In the genomic region with DNA sequence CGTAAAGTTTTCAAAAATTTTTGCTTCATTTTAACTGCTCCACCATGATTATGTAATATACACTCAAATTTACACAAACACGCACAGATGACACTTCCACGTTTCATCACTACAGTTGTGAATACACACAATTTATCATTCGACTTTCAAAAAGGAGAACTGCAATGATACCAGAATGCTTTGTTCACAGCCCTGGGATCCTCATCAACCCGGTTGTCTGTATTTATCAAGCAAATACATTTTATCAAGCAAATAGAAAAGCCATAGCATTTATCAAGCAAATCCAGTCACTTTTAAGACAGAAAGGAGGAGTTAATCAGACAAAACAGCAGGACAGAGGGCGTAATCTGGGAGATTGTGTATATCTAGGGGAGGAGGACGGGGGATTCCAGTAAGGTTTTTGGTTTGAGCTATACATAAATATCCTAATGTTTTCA, we compare ENCODE assay signal across 10 cellular contexts. TPM values are rescaled to one million over a fixed set of nuclear protein-coding genes. Genes with fewer than 3 reads are reported as not detected.
DNase-seq lines count a peak whose midpoint lies in the region; ATAC-seq, FAIRE-seq and TF ChIP-seq lines count a peak whose summit lies in the region.
"Had no signal": no experiment of that assay in that cellular context is flagged by ENCODE, and none has a peak within 500 bp of the region (broad histone marks: within the 10 kb centered on the region; RNA-seq: fewer than 3 reads in every experiment).

No MANE protein-coding gene starts in this region.

- H3K4me3 ChIP-seq in H1 (ENCODE audit: extremely low read depth in 1 of 4, insufficient read depth in 2 of 4, low read depth in 3 of 4, low read length in 4 of 4) (peak overlapping the region; percentile 50 to 86 (median 72); a peak in 6 of 8 replicates), skeletal muscle cell (ENCODE audit: low read depth, low read length) (peak overlapping the region; percentile 53)

- POLR2A ChIA-PET in H1 (lab: Charles Lee; ENCODE audit: partially characterized antibody), result interaction anchor here (1.0 to 4.1 kb wide), 4 partner anchors 18 to 361 kb away, joined by 3 to 29 read pairs (median 6); a partner anchor contains a TSS

- no peak overlapping the region for H2BK5ac ChIP-seq in H1 (ENCODE audit: low read depth, low read length)

- CTCF ChIA-PET in H1 (lab: Charles Lee; ENCODE audit: partially characterized antibody), result interaction anchor here (0.6 to 14.7 kb wide), 5 partner anchors 10 to 255 kb away, joined by 3 to 134 read pairs (median 3); a partner anchor contains a TSS

- no peak overlapping the region for H2BK20ac ChIP-seq in H1 (ENCODE audit: low read length)

- no peaks in the 10 kb centered on the region for H4K20me1 ChIP-seq in H1 (replicated peaks in 1 of 2; ENCODE audit: control insufficient read depth in 1 of 2, insufficient read depth in 2 of 2, low read length in 2 of 2)
- H4K20me1 ChIP-seq: BLaER1 treated with 17β-estradiol and CSF1 and Interleukin-3, amounts not matched to agents 10 nM and 100 nM had no signal

- H3K9me3 Mint-ChIP-seq in activated T-cell treated with anti-CD3 and anti-CD28 coated beads, Interleukin-2, amount 50 U/mL, for 4 hours, result peaks cover 10% of the 10 kb centered on the region

- H3K18ac ChIP-seq in H1 (ENCODE audit: extremely low read depth, low read length), result no peak overlapping the region

- H2BK15ac ChIP-seq in H1 (ENCODE audit: low read length), result no peak overlapping the region

- no peak overlapping the region for H2AFZ ChIP-seq in H1 (ENCODE audit: low read length)

- no peak overlapping the region for H3K27ac ChIP-seq in H1 (ENCODE audit: low read depth, low read length)

- H3K23me2 ChIP-seq in H1 (ENCODE audit: low read depth, low read length), result peaks cover 4% of the 10 kb centered on the region; the same call in 1 of the 2 replicates

- no peak overlapping the region for H4K5ac ChIP-seq in H1 (ENCODE audit: insufficient read length, low read depth, low read length)

- peak overlapping the region; percentile 57 to 71 for H3K4me2 ChIP-seq in H1 (ENCODE audit: insufficient read depth in 1 of 2, low read depth in 2 of 2, low read length in 2 of 2)

- no peak overlapping the region for H3K4ac ChIP-seq in H1 (replicated peaks; ENCODE audit: insufficient read length, low read depth, low read length)

- no peak overlapping the region for H3K23ac ChIP-seq in H1 (ENCODE audit: insufficient read length)

- no peak overlapping the region for H2BK120ac ChIP-seq in H1 (replicated peaks; ENCODE audit: low read depth, low read length)

- no peak for ATAC-seq in activated T-cell treated with anti-CD3 and anti-CD28 coated beads, Interleukin-2, amount 50 U/mL, for 4 hours
- ATAC-seq in GM21381 (IDR thresholded peaks at IDR 0.05; ENCODE audit: unreplicated experiment), result no peak

- H3K79me2 ChIP-seq in H1 (ENCODE audit: control insufficient read depth in 1 of 2, insufficient read depth in 2 of 2, low read length in 2 of 2), result no peaks in the 10 kb centered on the region

- no peaks in the 10 kb centered on the region for H3K79me1 ChIP-seq in H1 (ENCODE audit: low read depth, low read length)

- no peak for FAIRE-seq in H1 (lab: Jason Lieb, UNC)

- no peak overlapping the region for H4K91ac ChIP-seq in H1 (replicated peaks; ENCODE audit: insufficient read length, low read length)

- no peak for DNase-seq in activated T-cell treated with anti-CD3 and anti-CD28 coated beads, Interleukin-2, amount 50 U/mL, for 4 hours
- DNase-seq in activated T-cell treated with anti-CD3 and anti-CD28 coated beads for 4 hours (no peak), RKO (ENCODE audit: low spot score) (peak; percentile 27), H1 (ENCODE audit: low read depth in 1 of 2, low spot score in 2 of 2) (no peak), skeletal muscle cell (ENCODE audit: low read depth) (no peak), kidney tubule cell (ENCODE audit: low spot score) (no peak), GM03348 (ENCODE audit: low spot score) (no peak)
- DNase-seq: NCI-H345 had no signal

- no peak overlapping the region for H3K56ac ChIP-seq in H1 (replicated peaks; ENCODE audit: insufficient read length, low read depth, low read length)

- WGBS in H1 (ENCODE audit: extremely low coverage in 1 of 2, insufficient coverage in 1 of 2, insufficient read length in 1 of 2, insufficient replicate concordance in 2 of 2, low coverage in 1 of 2, low lambda C conversion rate in 2 of 2, missing lambda C conversion rate in 1 of 2), 2 experiments, result 46% methylated on average over 7 of the region's 7 CpGs; no CpG with 5 or more reads in 1 of the 2 experiments

- no peak overlapping the region for H2BK12ac ChIP-seq in H1 (ENCODE audit: low read depth, low read length)

- H3K9ac ChIP-seq in H1 (replicated peaks in 1 of 4; ENCODE audit: extremely low read depth in 1 of 4, low read depth in 3 of 4, low read length in 3 of 4), result no peak overlapping the region

- H2AK5ac ChIP-seq in H1 (ENCODE audit: low read depth, low read length), result no peak overlapping the region

- no peak for TF ChIP-seq POLR2A in H1 (IDR thresholded peaks at IDR 0.05; ENCODE audit: control extremely low read depth in 1 of 2, low read depth in 2 of 2, low read length in 2 of 2)

- no peaks in the 10 kb centered on the region for H3K4me1 ChIP-seq in H1 (replicated peaks in 1 of 4; ENCODE audit: control insufficient read depth in 3 of 4, insufficient read depth in 4 of 4, low read length in 3 of 4)

- H3K27me3 ChIP-seq in H1 (replicated peaks in 1 of 4; ENCODE audit: control insufficient read depth in 3 of 4, extremely low read depth in 1 of 4, insufficient read depth in 3 of 4, low read length in 3 of 4), result peaks cover 0 to 4% (median 0%) of the 10 kb centered on the region in 4 experiments; a peak in 2 of 7 replicates

- no peaks in the 10 kb centered on the region for H3K36me3 ChIP-seq in H1 (ENCODE audit: control insufficient read depth in 2 of 4, insufficient read depth in 4 of 4, low read length in 3 of 4)
- H3K36me3 ChIP-seq: BLaER1 treated with 17β-estradiol and CSF1 and Interleukin-3, amounts not matched to agents 10 nM and 100 nM had no signal

- TF ChIP-seq CTCF in H1 (IDR thresholded peaks at IDR 0.05; ENCODE audit: control extremely low read depth in 1 of 3, insufficient read depth in 1 of 3, low read depth in 1 of 3, low read length in 3 of 3), result no peak

- H3K4me1 Mint-ChIP-seq in activated T-cell treated with anti-CD3 and anti-CD28 coated beads, Interleukin-2, amount 50 U/mL, for 4 hours (ENCODE audit: low read depth), result peaks cover 26% of the 10 kb centered on the region

- H3K9me3 ChIP-seq in H1 (ENCODE audit: insufficient read depth in 2 of 2, low read depth in 1 of 2, low read length in 1 of 2), result no peaks in the 10 kb centered on the region

- TF ChIP-seq EP300 in H1 (IDR thresholded peaks at IDR 0.05; ENCODE audit: borderline replicate concordance in 1 of 2, low read depth in 2 of 2, low read length in 2 of 2), result no peak

- H3K27me3 Mint-ChIP-seq in activated T-cell treated with anti-CD3 and anti-CD28 coated beads, Interleukin-2, amount 50 U/mL, for 4 hours (ENCODE audit: low read depth), result no peaks in the 10 kb centered on the region

- no peak for TF ChIP-seq RAD21 in H1 (IDR thresholded peaks at IDR 0.05 in 1 of 2, conservative IDR thresholded peaks at IDR 0.05 in 1 of 2; ENCODE audit: low read depth in 2 of 2, low read length in 2 of 2)

- H3K4me3 Mint-ChIP-seq in activated T-cell treated with anti-CD3 and anti-CD28 coated beads, Interleukin-2, amount 50 U/mL, for 4 hours, result peak overlapping the region; percentile 34

- H4K8ac ChIP-seq in H1 (ENCODE audit: extremely low read depth, insufficient read depth, low read length), result no peak overlapping the region

- no peak overlapping the region for H3K14ac ChIP-seq in H1 (ENCODE audit: insufficient read length)

- H3K36me3 Mint-ChIP-seq in activated T-cell treated with anti-CD3 and anti-CD28 coated beads, Interleukin-2, amount 50 U/mL, for 4 hours (ENCODE audit: insufficient read depth), result no peaks in the 10 kb centered on the region

TF ChIP-seq in H1, 55 proteins besides CTCF, POLR2A, EP300 and RAD21 (continues in another document):
- TF ChIP-seq MAFK (IDR thresholded peaks at IDR 0.05; ENCODE audit: low read depth, low read length) (no peak), TAF7 (optimal IDR thresholded peaks at IDR 0.05; ENCODE audit: borderline replicate concordance, low read depth, low read length) (no peak)
- TF ChIP-seq, protein P1, sequence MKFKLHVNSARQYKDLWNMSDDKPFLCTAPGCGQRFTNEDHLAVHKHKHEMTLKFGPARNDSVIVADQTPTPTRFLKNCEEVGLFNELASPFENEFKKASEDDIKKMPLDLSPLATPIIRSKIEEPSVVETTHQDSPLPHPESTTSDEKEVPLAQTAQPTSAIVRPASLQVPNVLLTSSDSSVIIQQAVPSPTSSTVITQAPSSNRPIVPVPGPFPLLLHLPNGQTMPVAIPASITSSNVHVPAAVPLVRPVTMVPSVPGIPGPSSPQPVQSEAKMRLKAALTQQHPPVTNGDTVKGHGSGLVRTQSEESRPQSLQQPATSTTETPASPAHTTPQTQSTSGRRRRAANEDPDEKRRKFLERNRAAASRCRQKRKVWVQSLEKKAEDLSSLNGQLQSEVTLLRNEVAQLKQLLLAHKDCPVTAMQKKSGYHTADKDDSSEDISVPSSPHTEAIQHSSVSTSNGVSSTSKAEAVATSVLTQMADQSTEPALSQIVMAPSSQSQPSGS (IDR thresholded peaks at IDR 0.05; ENCODE audit: low read length), result no peak

RNA-seq across cellular contexts. Expression of a gene that starts 20.3 kb away (rescaled TPM):
- 10 to 100 TPM; 49.2 to 51.1 (median 49.5) TPM for total RNA-seq in activated T-cell treated with anti-CD3 and anti-CD28 coated beads, Interleukin-2, amount 50 U/mL, for 4 hours
- total RNA-seq in H1 (2021; fragmentation: NEBNext Ultra II Directional; extraction: Animal tissue kit (Norgen Biotek cat#: 25700)), result 20.5 and 20.6 TPM in 2 replicates
- polyA plus RNA-seq in H1 (2011; rRNA removed), result 28.4 and 30.7 TPM in 2 replicates
- 26.5 TPM for polyA plus RNA-seq in H1 (2011; cell fraction: cytosol; rRNA removed)
- 17.6 TPM for polyA plus RNA-seq in H1 (2011; cell fraction: nucleus; rRNA removed)
- 15.1 to 19.6 TPM (median 18.5 TPM) in 4 replicates for polyA plus RNA-seq in H1 (2012, experiment 1 of 2)
- 19.3 TPM for polyA plus RNA-seq in H1 (2012, experiment 2 of 2)
- polyA plus RNA-seq in H1 (2013, experiment 1 of 2), result 16.1 TPM
- polyA plus RNA-seq in H1 (2013, experiment 2 of 2), result 16.3 TPM
- 10.8 and 10.9 TPM in 2 replicates for polyA minus RNA-seq in H1 (2011; rRNA and poly(A)+ RNA removed)
- polyA minus RNA-seq in H1 (2011; cell fraction: cytosol; rRNA and poly(A)+ RNA removed), result 10.6 TPM
- 12.5 TPM for polyA minus RNA-seq in H1 (2011; cell fraction: nucleus; rRNA and poly(A)+ RNA removed)

RNA-seq across cellular contexts. Expression of a gene that starts 38.3 kb away (rescaled TPM):
- total RNA-seq in activated T-cell treated with anti-CD3 and anti-CD28 coated beads, Interleukin-2, amount 50 U/mL, for 4 hours, result 10 to 100 TPM; 63.4 to 73.4 (median 72.0) TPM
- 61.9 and 66.4 TPM in 2 replicates for total RNA-seq in H1 (2021; fragmentation: NEBNext Ultra II Directional; extraction: Animal tissue kit (Norgen Biotek cat#: 25700))
- polyA plus RNA-seq in H1 (2011; rRNA removed), result 18.3 and 23.4 TPM in 2 replicates
- 36.0 TPM for polyA plus RNA-seq in H1 (2011; cell fraction: cytosol; rRNA removed)
- polyA plus RNA-seq in H1 (2011; cell fraction: nucleus; rRNA removed), result 10.5 TPM
- 47.5 to 70.6 TPM (median 56.2 TPM) in 4 replicates for polyA plus RNA-seq in H1 (2012, experiment 1 of 2)
- 12.3 TPM for polyA plus RNA-seq in H1 (2012, experiment 2 of 2)
- polyA plus RNA-seq in H1 (2013, experiment 1 of 2), result 31.2 TPM
- polyA plus RNA-seq in H1 (2013, experiment 2 of 2), result 33.0 TPM
- polyA minus RNA-seq in H1 (2011; rRNA and poly(A)+ RNA removed), result 26.4 and 39.0 TPM in 2 replicates
- polyA minus RNA-seq in H1 (2011; cell fraction: cytosol; rRNA and poly(A)+ RNA removed), result 23.9 TPM
- polyA minus RNA-seq in H1 (2011; cell fraction: nucleus; rRNA and poly(A)+ RNA removed), result 10.3 TPM
